Comparison of ENCODE assay signal across 18 cellular contexts in genomic region chr10:93599778-93600177, GRCh38. TPM values are rescaled to one million over a fixed set of nuclear protein-coding genes. Genes with fewer than 3 reads are reported as not detected.
A peak's percentile ranks its signal among the peaks of the same experiment; 100 is the strongest.
DNase-seq lines count a peak whose midpoint lies in the region; ATAC-seq and TF ChIP-seq lines count a peak whose summit lies in the region.
"Had no signal": no experiment of that assay in that cellular context is flagged by ENCODE, and none has a peak within 500 bp of the region (broad histone marks: within the 10 kb centered on the region; RNA-seq: fewer than 3 reads in every experiment).

No MANE protein-coding gene starts in this region.

- H3K27ac Mint-ChIP-seq in WTC11 (no peak overlapping the region), glutamatergic neuron (ENCODE audit: unreplicated experiment) (no peak overlapping the region), mesothelial cell of epicardium (no peak overlapping the region)

- H3K36me3 Mint-ChIP-seq in WTC11 (no peaks in the 10 kb centered on the region), glutamatergic neuron (ENCODE audit: unreplicated experiment) (peaks cover 4% of the 10 kb centered on the region), mesothelial cell of epicardium (no peaks in the 10 kb centered on the region)

- peaks cover 0 to 13% (median 7%) of the 10 kb centered on the region in 5 donors for H3K27me3 ChIP-seq in subcutaneous abdominal adipose tissue (ENCODE audit: control insufficient read depth in 5 of 5, insufficient read depth in 4 of 5, low read length in 5 of 5)

- no peaks in the 10 kb centered on the region for H3K9me3 ChIP-seq in subcutaneous abdominal adipose tissue (ENCODE audit: control insufficient read depth in 5 of 5, low read length in 5 of 5)

- POLR2A ChIA-PET in WTC11 (lab: Charles Lee) = interaction anchor here (0.6 kb wide), 1 partner anchor 1677 kb away, joined by 3 read pairs; no protein-coding TSS in a partner anchor

- CTCF ChIA-PET in WTC11 (lab: Charles Lee) = interaction anchor here (1.2 to 2.7 kb wide), 3 partner anchors 15 to 57 kb away, joined by 3 to 17 read pairs (median 3); no protein-coding TSS in a partner anchor

- H3K36me3 ChIP-seq in subcutaneous abdominal adipose tissue (ENCODE audit: control insufficient read depth in 5 of 5, insufficient read depth in 5 of 5, low read length in 5 of 5) = peaks cover 0 to 9% (median 8%) of the 10 kb centered on the region in 5 donors

- H3K27ac ChIP-seq in subcutaneous abdominal adipose tissue (ENCODE audit: low read depth, low read length) = peak overlapping the region; percentile 91
- H3K27ac ChIP-seq: C4-2B had no signal

- peaks cover 58% of the 10 kb centered on the region for H3K27me3 Mint-ChIP-seq in WTC11 (ENCODE audit: low read depth)
- H3K27me3 Mint-ChIP-seq in glutamatergic neuron (ENCODE audit: unreplicated experiment) = peaks cover 10% of the 10 kb centered on the region
- peaks cover 80% of the 10 kb centered on the region for H3K27me3 Mint-ChIP-seq in mesothelial cell of epicardium (ENCODE audit: low read depth)

- H3K9me3 Mint-ChIP-seq in WTC11 (no peaks in the 10 kb centered on the region), glutamatergic neuron (ENCODE audit: unreplicated experiment) (peaks cover 4% of the 10 kb centered on the region), mesothelial cell of epicardium (no peaks in the 10 kb centered on the region)

- H3K4me3 Mint-ChIP-seq in WTC11 (peak overlapping the region; percentile 70), glutamatergic neuron (ENCODE audit: unreplicated experiment) (peak overlapping the region; percentile 65), mesothelial cell of epicardium (peak overlapping the region; percentile 54)
- H3K4me3 Mint-ChIP-seq: CD8-positive, alpha-beta memory T cell had no signal

- no peak for DNase-seq in WTC11 (ENCODE audit: low spot score)
- no peak for DNase-seq in glutamatergic neuron
- no peak for DNase-seq in mesothelial cell of epicardium (ENCODE audit: low spot score in 2 of 2, unreplicated experiment in 2 of 2)
- DNase-seq in nucleus accumbens (lab: John Stamatoyannopoulos, UW) = no peak
- DNase-seq: CD8-positive, alpha-beta memory T cell; GDM1; Karpas-422; MV-4-11; NCI-H1694; NCI-H2081; NCI-H2171 treated with DMSO at 0.1 percent for 48 hours had no signal

- peak overlapping the region; percentile 52 to 86 (median 61) for H3K4me3 ChIP-seq in subcutaneous abdominal adipose tissue (ENCODE audit: low read depth in 1 of 5, low read length in 5 of 5)

- H3K4me1 Mint-ChIP-seq in WTC11 (peaks cover 11% of the 10 kb centered on the region), glutamatergic neuron (ENCODE audit: low read depth, unreplicated experiment) (peaks cover 6% of the 10 kb centered on the region), mesothelial cell of epicardium (peaks cover 12% of the 10 kb centered on the region)

- peak overlapping the region in 3 of 5 donors; percentile 16 to 76 (median 66) for H3K9ac ChIP-seq in subcutaneous abdominal adipose tissue (ENCODE audit: low read length in 5 of 5)

- peaks cover 0 to 76% (median 53%) of the 10 kb centered on the region in 5 donors for H3K4me1 ChIP-seq in subcutaneous abdominal adipose tissue (ENCODE audit: control insufficient read depth in 5 of 5, insufficient read depth in 5 of 5, low read length in 5 of 5)

- TF ChIP-seq CTCF in WTC11 (IDR thresholded peaks at IDR 0.05) = no peak
- no peak for TF ChIP-seq CTCF in glutamatergic neuron (IDR thresholded peaks at IDR 0.05; ENCODE audit: partially characterized antibody, unreplicated experiment)
- no peak for TF ChIP-seq CTCF in mesothelial cell of epicardium (IDR thresholded peaks at IDR 0.05; ENCODE audit: unreplicated experiment)

- ATAC-seq in WTC11 (no peak), HG02870 (IDR thresholded peaks at IDR 0.05; ENCODE audit: unreplicated experiment) (no peak), GM21367 (IDR thresholded peaks at IDR 0.05; ENCODE audit: unreplicated experiment) (no peak)

TF ChIP-seq in WTC11, 78 proteins besides CTCF, POLR2A, EP300 and RAD21:
- TF ChIP-seq, protein P1, sequence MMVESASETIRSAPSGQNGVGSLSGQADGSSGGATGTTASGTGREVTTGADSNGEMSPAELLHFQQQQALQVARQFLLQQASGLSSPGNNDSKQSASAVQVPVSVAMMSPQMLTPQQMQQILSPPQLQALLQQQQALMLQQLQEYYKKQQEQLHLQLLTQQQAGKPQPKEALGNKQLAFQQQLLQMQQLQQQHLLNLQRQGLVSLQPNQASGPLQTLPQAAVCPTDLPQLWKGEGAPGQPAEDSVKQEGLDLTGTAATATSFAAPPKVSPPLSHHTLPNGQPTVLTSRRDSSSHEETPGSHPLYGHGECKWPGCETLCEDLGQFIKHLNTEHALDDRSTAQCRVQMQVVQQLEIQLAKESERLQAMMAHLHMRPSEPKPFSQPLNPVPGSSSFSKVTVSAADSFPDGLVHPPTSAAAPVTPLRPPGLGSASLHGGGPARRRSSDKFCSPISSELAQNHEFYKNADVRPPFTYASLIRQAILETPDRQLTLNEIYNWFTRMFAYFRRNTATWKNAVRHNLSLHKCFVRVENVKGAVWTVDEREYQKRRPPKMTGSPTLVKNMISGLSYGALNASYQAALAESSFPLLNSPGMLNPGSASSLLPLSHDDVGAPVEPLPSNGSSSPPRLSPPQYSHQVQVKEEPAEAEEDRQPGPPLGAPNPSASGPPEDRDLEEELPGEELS (CRISPR knock-in tag; IDR thresholded peaks at IDR 0.05) = no peak
- TF ChIP-seq, protein P2, sequence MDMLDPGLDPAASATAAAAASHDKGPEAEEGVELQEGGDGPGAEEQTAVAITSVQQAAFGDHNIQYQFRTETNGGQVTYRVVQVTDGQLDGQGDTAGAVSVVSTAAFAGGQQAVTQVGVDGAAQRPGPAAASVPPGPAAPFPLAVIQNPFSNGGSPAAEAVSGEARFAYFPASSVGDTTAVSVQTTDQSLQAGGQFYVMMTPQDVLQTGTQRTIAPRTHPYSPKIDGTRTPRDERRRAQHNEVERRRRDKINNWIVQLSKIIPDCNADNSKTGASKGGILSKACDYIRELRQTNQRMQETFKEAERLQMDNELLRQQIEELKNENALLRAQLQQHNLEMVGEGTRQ (CRISPR knock-in tag; IDR thresholded peaks at IDR 0.05) = no peak
- TF ChIP-seq NFATC4 (CRISPR knock-in tag; IDR thresholded peaks at IDR 0.05) = no peak

RNA-seq across cellular contexts. Expression of gene RBP4, which starts 1.3 kb away (rescaled TPM):
- total RNA-seq in WTC11 (2021) (1.8 to 2.7 TPM (median 2.2 TPM) in 3 replicates), glutamatergic neuron (ENCODE audit: unreplicated experiment) (not detected), mesothelial cell of epicardium (0.54 to 0.91 TPM (median 0.66 TPM) in 3 replicates)
- total RNA-seq: CD8-positive, alpha-beta memory T cell; NCI-H460 had no signal

RNA-seq across cellular contexts. Expression of gene PDE6C, which starts 12.6 kb away (rescaled TPM):
- total RNA-seq in WTC11 (2021) (not detected in 3 replicates), glutamatergic neuron (ENCODE audit: unreplicated experiment) (not detected), mesothelial cell of epicardium (not detected in 3 replicates)
- total RNA-seq: CD8-positive, alpha-beta memory T cell; H1; M059J; NCI-H460 had no signal

RNA-seq across cellular contexts. Expression of gene FFAR4, which starts 33.3 kb away (rescaled TPM):
- 0.07 to 0.15 TPM in 2 of 3 replicates, not detected in the other for total RNA-seq in WTC11 (2021)
- not detected for total RNA-seq in glutamatergic neuron (ENCODE audit: unreplicated experiment)
- total RNA-seq in mesothelial cell of epicardium = not detected in 3 replicates
- total RNA-seq: CD8-positive, alpha-beta memory T cell; H1; M059J; NCI-H460 had no signal
